In genomic region chr14:68815288-68816182, GRCh38 we compare ENCODE assay signal across 8 cellular contexts. TPM values are rescaled to one million over a fixed set of nuclear protein-coding genes. Genes with fewer than 3 reads are reported as not detected.
DNase-seq lines count a peak whose midpoint lies in the region; ATAC-seq and TF ChIP-seq lines count a peak whose summit lies in the region.

No MANE protein-coding gene starts in this region.

- H3K4me2 ChIP-seq in hepatocyte = peak overlapping the region; percentile 78

- H3K4me1 ChIP-seq in ACC112 (ENCODE audit: control insufficient read depth, insufficient read depth, low read length, unreplicated experiment) (peaks cover 33% of the 10 kb centered on the region), hepatocyte (ENCODE audit: insufficient read depth) (peaks cover 50% of the 10 kb centered on the region), spleen (peaks cover 42 to 89% (median 65%) of the 10 kb centered on the region in 6 donors)

- H3K79me2 ChIP-seq in ACC112 (ENCODE audit: control insufficient read depth, insufficient read depth, low read length, unreplicated experiment) (peaks cover 19% of the 10 kb centered on the region), hepatocyte (peaks cover 36% of the 10 kb centered on the region)

- no peaks in the 10 kb centered on the region for H4K20me1 ChIP-seq in hepatocyte (ENCODE audit: insufficient read depth, poor library complexity, severe bottlenecking)

- H3K27me3 ChIP-seq in ACC112 (ENCODE audit: insufficient read depth, low read length) (no peaks in the 10 kb centered on the region), hepatocyte (no peaks in the 10 kb centered on the region), spleen (replicated peaks in 1 of 7) (no peaks in the 10 kb centered on the region)

- no peaks in the 10 kb centered on the region for H3K9me3 Mint-ChIP-seq in activated CD8-positive, alpha-beta T cell treated with anti-CD3 and anti-CD28 coated beads for 36 hours

- H3K36me3 ChIP-seq in ACC112 (ENCODE audit: insufficient read depth, low read length) = no peaks in the 10 kb centered on the region
- H3K36me3 ChIP-seq in hepatocyte (replicated peaks; ENCODE audit: insufficient read depth, low read depth) = no peaks in the 10 kb centered on the region
- no peaks in the 10 kb centered on the region for H3K36me3 ChIP-seq in spleen

- H3K4me3 Mint-ChIP-seq in activated CD8-positive, alpha-beta T cell treated with anti-CD3 and anti-CD28 coated beads for 36 hours = peak overlapping the region; percentile 77

- H3K27ac Mint-ChIP-seq in activated CD8-positive, alpha-beta T cell treated with anti-CD3 and anti-CD28 coated beads for 36 hours = peak overlapping the region; percentile 96

- WGBS in hepatocyte (ENCODE audit: low lambda C conversion rate, missing lambda C conversion rate) = 91% methylated on average over 16 of the region's 16 CpGs
- 36 to 74% (median 60%) methylated on average over 13 to 16 of the region's 16 CpGs for WGBS in spleen, 5 donors

- DNase-seq in activated CD8-positive, alpha-beta T cell treated with anti-CD3 and anti-CD28 coated beads for 36 hours = peak; percentile 45
- no peak for DNase-seq in hepatocyte (ENCODE audit: low spot score)
- DNase-seq in spleen = peak; percentile 87
- DNase-seq in activated CD4-positive, CD25-positive, alpha-beta regulatory T cell treated with anti-CD3 and anti-CD28 coated beads, Interleukin-2, amount 50 U/mL, for 72 hours = no peak
- no peak for DNase-seq in NCI-H345 treated with DMSO at 0.1 percent for 48 hours (lab: John Stamatoyannopoulos, UW; ENCODE audit: unreplicated experiment)

- H2AFZ ChIP-seq in ACC112 (ENCODE audit: low read length, unreplicated experiment) (peak overlapping the region; percentile 96), hepatocyte (peak overlapping the region; percentile 42)

- no peaks in the 10 kb centered on the region for H3K9me3 ChIP-seq in hepatocyte (ENCODE audit: low read depth)
- H3K9me3 ChIP-seq in spleen = no peaks in the 10 kb centered on the region

- H3K36me3 Mint-ChIP-seq in activated CD8-positive, alpha-beta T cell treated with anti-CD3 and anti-CD28 coated beads for 36 hours (ENCODE audit: low read depth) = no peaks in the 10 kb centered on the region

- H3K27ac ChIP-seq in ACC112 (ENCODE audit: low read depth, low read length) = peak overlapping the region; percentile 98
- H3K27ac ChIP-seq in hepatocyte = peak overlapping the region; percentile 99
- H3K27ac ChIP-seq in spleen = peak overlapping the region; percentile 96 to 100 (median 99)

- peaks cover 69% of the 10 kb centered on the region for H3K4me1 Mint-ChIP-seq in activated CD8-positive, alpha-beta T cell treated with anti-CD3 and anti-CD28 coated beads for 36 hours (ENCODE audit: low read depth)

- POLR2A ChIA-PET in activated CD8-positive, alpha-beta T cell treated with anti-CD3 and anti-CD28 coated beads for 36 hours (lab: Charles Lee) = interaction anchor here (1.0 to 10.5 kb wide), 17 partner anchors 11 to 605 kb away, joined by 3 to 207 read pairs (median 5); partner anchors contain the start of gene ZFP36L1

- intact Hi-C loops in activated CD8-positive, alpha-beta T cell treated with anti-CD3 and anti-CD28 coated beads for 36 hours (cut with micrococcal nuclease) = loop anchor here (2.0 to 10.0 kb wide), 4 partner anchors 23 to 881 kb away; partner anchors contain the start of gene ZFP36L1
- intact Hi-C loops in spleen (cut with DNase I; ENCODE audit: low total_unique reads) = no loop called here

- H3K4me3 ChIP-seq in ACC112 (ENCODE audit: low read depth, low read length) (peak overlapping the region; percentile 88), hepatocyte (no peak overlapping the region), spleen (peak overlapping the region; percentile 26 to 71 (median 46))

- TF ChIP-seq CTCF in activated CD8-positive, alpha-beta T cell treated with anti-CD3 and anti-CD28 coated beads for 36 hours (IDR thresholded peaks at IDR 0.05) = no peak
- TF ChIP-seq CTCF in hepatocyte (IDR thresholded peaks at IDR 0.05; ENCODE audit: poor library complexity) (no peak), spleen (IDR thresholded peaks at IDR 0.05 in 8 of 11, conservative IDR thresholded peaks at IDR 0.05 in 3 of 11) (no peak)

- H3K27me3 Mint-ChIP-seq in activated CD8-positive, alpha-beta T cell treated with anti-CD3 and anti-CD28 coated beads for 36 hours = no peaks in the 10 kb centered on the region

- H3K9me2 ChIP-seq in hepatocyte (replicated peaks; ENCODE audit: insufficient read depth) = no peaks in the 10 kb centered on the region

- peak; percentile 0 for ATAC-seq in GM21786 (IDR thresholded peaks at IDR 0.05; ENCODE audit: unreplicated experiment)
- ATAC-seq in activated CD8-positive, alpha-beta T cell treated with anti-CD3 and anti-CD28 coated beads for 36 hours = no peak
- ATAC-seq in GM19452 (IDR thresholded peaks at IDR 0.05; ENCODE audit: unreplicated experiment) = no peak

- no peak for TF ChIP-seq POLR2A in spleen (IDR thresholded peaks at IDR 0.05)

- CTCF ChIA-PET in activated CD8-positive, alpha-beta T cell treated with anti-CD3 and anti-CD28 coated beads for 36 hours (lab: Charles Lee) = interaction anchor here (0.8 to 10.5 kb wide), 25 partner anchors 8 to 882 kb away, joined by 3 to 268 read pairs (median 7); partner anchors contain the start of gene ZFP36L1

RNA-seq across cellular contexts. Expression of gene ZFP36L1, which starts 22.7 kb away (rescaled TPM):
- total RNA-seq in activated CD8-positive, alpha-beta T cell treated with anti-CD3 and anti-CD28 coated beads for 36 hours = 10 to 100 TPM; 57.4 to 60.6 TPM
- total RNA-seq in hepatocyte (101 and 111 TPM in 2 replicates), spleen (100 to 1,000 TPM; 274 to 443 (median 324) TPM)
- polyA plus RNA-seq in hepatocyte (345 and 404 TPM in 2 replicates), spleen (100 to 1,000 TPM in 1 of 3 donors, 10 to 100 TPM in 2; 65.7 to 106 (median 92.4) TPM)

Comparison
In these comparisons a context has a peak if more than half of its experiments do, and no peak if none do; other contexts are left out.
1. DNase-seq: peak in activated CD8-positive, alpha-beta T cell treated with anti-CD3 and anti-CD28 coated beads for 36 hours (single experiment) and spleen (single experiment); none in hepatocyte (single experiment), activated CD4-positive, CD25-positive, alpha-beta regulatory T cell treated with anti-CD3 and anti-CD28 coated beads, Interleukin-2, amount 50 U/mL, for 72 hours (single experiment) and NCI-H345 treated with DMSO at 0.1 percent for 48 hours (single experiment).
2. Peak in every context shown above with its lines, with median percentiles within 50 percentile points of each other: H3K27ac ChIP-seq.